In the genomic region with DNA sequence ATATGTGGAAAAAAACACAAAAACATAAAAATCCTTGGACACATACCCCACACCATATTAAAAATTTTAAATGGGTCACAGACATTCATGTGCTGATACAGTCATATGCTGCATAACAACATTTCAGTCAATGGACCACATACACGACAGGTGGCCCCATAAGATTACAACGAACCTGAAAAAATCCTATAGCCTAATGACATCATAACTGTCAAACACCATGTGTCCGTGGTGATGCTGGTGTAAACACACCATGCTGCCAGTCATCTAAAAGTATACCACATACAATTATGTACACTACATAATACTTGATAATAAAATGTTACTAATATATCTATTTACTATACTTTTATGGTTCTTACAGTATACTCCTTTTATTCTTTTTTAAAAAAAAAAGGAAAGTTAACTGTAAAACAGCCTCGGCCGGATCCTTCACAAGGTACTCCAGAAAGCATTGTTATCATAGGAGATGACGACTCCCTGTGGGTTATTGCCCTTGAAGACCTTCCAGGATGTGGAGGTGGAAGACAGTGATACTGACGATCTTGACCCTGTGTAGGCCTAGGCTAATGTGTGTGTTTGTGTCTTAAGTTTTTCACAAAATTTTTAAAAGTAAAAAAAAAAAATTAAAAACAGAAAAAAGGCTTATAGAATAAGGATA, we compare ENCODE assay signal across 1 cellular context.
TF ChIP-seq lines count a peak whose summit lies in the region.

No MANE protein-coding gene starts in this region.

TF ChIP-seq in K562, 482 proteins besides CTCF, POLR2A, EP300 and RAD21 (continued from another document and continues in another):
- no peak for TF ChIP-seq C11orf30 (IDR thresholded peaks at IDR 0.05; ENCODE audit: low read depth)
- TF ChIP-seq ZNF584 (CRISPR knock-in tag; IDR thresholded peaks at IDR 0.05; ENCODE audit: low read depth): no peak
- no peak for TF ChIP-seq ZNF830 (CRISPR knock-in tag; IDR thresholded peaks at IDR 0.05)
- no peak for TF ChIP-seq TAF7 (tag; IDR thresholded peaks at IDR 0.05)
- 0 out of 2 replicates have a peak, but pooled peaks have one; percentile 39 for TF ChIP-seq MYC (IDR thresholded peaks at IDR 0.05; ENCODE audit: low read depth, low read length)
- TF ChIP-seq MYC (CRISPR knock-in tag; IDR thresholded peaks at IDR 0.05; ENCODE audit: borderline replicate concordance, low read depth): no peak
- TF ChIP-seq, protein P1, sequence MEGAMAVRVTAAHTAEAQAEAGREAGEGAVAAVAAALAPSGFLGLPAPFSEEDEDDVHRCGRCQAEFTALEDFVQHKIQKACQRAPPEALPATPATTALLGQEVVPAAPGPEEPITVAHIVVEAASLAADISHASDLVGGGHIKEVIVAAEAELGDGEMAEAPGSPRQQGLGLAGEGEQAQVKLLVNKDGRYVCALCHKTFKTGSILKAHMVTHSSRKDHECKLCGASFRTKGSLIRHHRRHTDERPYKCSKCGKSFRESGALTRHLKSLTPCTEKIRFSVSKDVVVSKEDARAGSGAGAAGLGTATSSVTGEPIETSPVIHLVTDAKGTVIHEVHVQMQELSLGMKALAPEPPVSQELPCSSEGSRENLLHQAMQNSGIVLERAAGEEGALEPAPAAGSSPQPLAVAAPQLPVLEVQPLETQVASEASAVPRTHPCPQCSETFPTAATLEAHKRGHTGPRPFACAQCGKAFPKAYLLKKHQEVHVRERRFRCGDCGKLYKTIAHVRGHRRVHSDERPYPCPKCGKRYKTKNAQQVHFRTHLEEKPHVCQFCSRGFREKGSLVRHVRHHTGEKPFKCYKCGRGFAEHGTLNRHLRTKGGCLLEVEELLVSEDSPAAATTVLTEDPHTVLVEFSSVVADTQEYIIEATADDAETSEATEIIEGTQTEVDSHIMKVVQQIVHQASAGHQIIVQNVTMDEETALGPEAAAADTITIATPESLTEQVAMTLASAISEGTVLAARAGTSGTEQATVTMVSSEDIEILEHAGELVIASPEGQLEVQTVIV (CRISPR knock-in tag; IDR thresholded peaks at IDR 0.05; ENCODE audit: borderline replicate concordance): no peak
- TF ChIP-seq, protein P2, sequence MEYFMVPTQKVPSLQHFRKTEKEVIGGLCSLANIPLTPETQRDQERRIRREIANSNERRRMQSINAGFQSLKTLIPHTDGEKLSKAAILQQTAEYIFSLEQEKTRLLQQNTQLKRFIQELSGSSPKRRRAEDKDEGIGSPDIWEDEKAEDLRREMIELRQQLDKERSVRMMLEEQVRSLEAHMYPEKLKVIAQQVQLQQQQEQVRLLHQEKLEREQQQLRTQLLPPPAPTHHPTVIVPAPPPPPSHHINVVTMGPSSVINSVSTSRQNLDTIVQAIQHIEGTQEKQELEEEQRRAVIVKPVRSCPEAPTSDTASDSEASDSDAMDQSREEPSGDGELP (CRISPR knock-in tag; IDR thresholded peaks at IDR 0.05; ENCODE audit: borderline replicate concordance): no peak
- no peak for TF ChIP-seq ZFPM2 (CRISPR knock-in tag; IDR thresholded peaks at IDR 0.05)
- no peak for TF ChIP-seq TARDBP (IDR thresholded peaks at IDR 0.05)
- TF ChIP-seq SIRT6 (IDR thresholded peaks at IDR 0.05; ENCODE audit: low read depth, low read length): no peak
- TF ChIP-seq PTRF (tag; IDR thresholded peaks at IDR 0.05): no peak
- peak; percentile 69 for TF ChIP-seq TCF3 (CRISPR knock-in tag; IDR thresholded peaks at IDR 0.05)
- TF ChIP-seq ZNF384 (IDR thresholded peaks at IDR 0.05; ENCODE audit: low read depth, low read length): peak; percentile 70
- peak; percentile 76 for TF ChIP-seq ARID1B (IDR thresholded peaks at IDR 0.05)
- no peak for TF ChIP-seq ZNF224 (CRISPR knock-in tag; IDR thresholded peaks at IDR 0.05)
- TF ChIP-seq RFX1 (IDR thresholded peaks at IDR 0.05): peak; percentile 54
- TF ChIP-seq CBFA2T3 (IDR thresholded peaks at IDR 0.05): peak; percentile 75
- TF ChIP-seq HDAC2 (IDR thresholded peaks at IDR 0.05): peak; percentile 41; the same call in 1 of the 2 replicates
- TF ChIP-seq POLR2B (IDR thresholded peaks at IDR 0.05; ENCODE audit: low read depth, partially characterized antibody): no peak
- TF ChIP-seq, protein P3, sequence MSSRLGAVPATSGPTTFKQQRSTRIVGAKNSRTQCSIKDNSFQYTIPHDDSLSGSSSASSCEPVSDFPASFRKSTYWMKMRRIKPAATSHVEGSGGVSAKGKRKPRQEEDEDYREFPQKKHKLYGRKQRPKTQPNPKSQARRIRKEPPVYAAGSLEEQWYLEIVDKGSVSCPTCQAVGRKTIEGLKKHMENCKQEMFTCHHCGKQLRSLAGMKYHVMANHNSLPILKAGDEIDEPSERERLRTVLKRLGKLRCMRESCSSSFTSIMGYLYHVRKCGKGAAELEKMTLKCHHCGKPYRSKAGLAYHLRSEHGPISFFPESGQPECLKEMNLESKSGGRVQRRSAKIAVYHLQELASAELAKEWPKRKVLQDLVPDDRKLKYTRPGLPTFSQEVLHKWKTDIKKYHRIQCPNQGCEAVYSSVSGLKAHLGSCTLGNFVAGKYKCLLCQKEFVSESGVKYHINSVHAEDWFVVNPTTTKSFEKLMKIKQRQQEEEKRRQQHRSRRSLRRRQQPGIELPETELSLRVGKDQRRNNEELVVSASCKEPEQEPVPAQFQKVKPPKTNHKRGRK (tag; IDR thresholded peaks at IDR 0.05): no peak
- peak; percentile 81 for TF ChIP-seq CREB1 (IDR thresholded peaks at IDR 0.05)
- peak; percentile 34; the same call in 1 of the 2 replicates for TF ChIP-seq CREB1 (CRISPR knock-in tag; IDR thresholded peaks at IDR 0.05)
- no peak for TF ChIP-seq KAT7 (CRISPR knock-in tag; IDR thresholded peaks at IDR 0.05; ENCODE audit: borderline replicate concordance)
- TF ChIP-seq NONO (IDR thresholded peaks at IDR 0.05; ENCODE audit: low read depth in 2 of 2, low read length in 1 of 2): no peak
- no peak for TF ChIP-seq PURB (CRISPR knock-in tag; IDR thresholded peaks at IDR 0.05; ENCODE audit: low read depth)
- no peak for TF ChIP-seq ILF3 (IDR thresholded peaks at IDR 0.05; ENCODE audit: borderline replicate concordance)
- no peak for TF ChIP-seq ZKSCAN1 (IDR thresholded peaks at IDR 0.05; ENCODE audit: low read depth, low read length)
- TF ChIP-seq, protein P4, sequence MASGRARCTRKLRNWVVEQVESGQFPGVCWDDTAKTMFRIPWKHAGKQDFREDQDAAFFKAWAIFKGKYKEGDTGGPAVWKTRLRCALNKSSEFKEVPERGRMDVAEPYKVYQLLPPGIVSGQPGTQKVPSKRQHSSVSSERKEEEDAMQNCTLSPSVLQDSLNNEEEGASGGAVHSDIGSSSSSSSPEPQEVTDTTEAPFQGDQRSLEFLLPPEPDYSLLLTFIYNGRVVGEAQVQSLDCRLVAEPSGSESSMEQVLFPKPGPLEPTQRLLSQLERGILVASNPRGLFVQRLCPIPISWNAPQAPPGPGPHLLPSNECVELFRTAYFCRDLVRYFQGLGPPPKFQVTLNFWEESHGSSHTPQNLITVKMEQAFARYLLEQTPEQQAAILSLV (tag; IDR thresholded peaks at IDR 0.05): no peak
- no peak for TF ChIP-seq FOS (IDR thresholded peaks at IDR 0.05; ENCODE audit: extremely low read depth, insufficient read length)
- TF ChIP-seq CBFA2T2 (conservative IDR thresholded peaks at IDR 0.05): peak; percentile 57
- TF ChIP-seq ZNF23 (CRISPR knock-in tag; IDR thresholded peaks at IDR 0.05): no peak
- 0 out of 2 replicates have a peak, but pooled peaks have one; percentile 34 for TF ChIP-seq SOX6 (IDR thresholded peaks at IDR 0.05)
- no peak for TF ChIP-seq ZSCAN29 (IDR thresholded peaks at IDR 0.05)
- TF ChIP-seq U2AF2 (optimal IDR thresholded peaks at IDR 0.05; ENCODE audit: low read depth, low read length): no peak
- no peak for TF ChIP-seq MYBL2 (IDR thresholded peaks at IDR 0.05; ENCODE audit: low read depth)
- TF ChIP-seq MYBL2 (CRISPR knock-in tag; IDR thresholded peaks at IDR 0.05; ENCODE audit: borderline replicate concordance): no peak
- TF ChIP-seq GATAD2A (IDR thresholded peaks at IDR 0.05): no peak
- 0 out of 2 replicates have a peak, but pooled peaks have one; percentile 30 for TF ChIP-seq SMARCC2 (IDR thresholded peaks at IDR 0.05; ENCODE audit: low read depth)
- TF ChIP-seq FIP1L1 (IDR thresholded peaks at IDR 0.05; ENCODE audit: low read depth, low read length, poor library complexity, severe bottlenecking): no peak
- TF ChIP-seq MAFF (IDR thresholded peaks at IDR 0.05; ENCODE audit: low read length): no peak
- TF ChIP-seq SNIP1 (IDR thresholded peaks at IDR 0.05; ENCODE audit: low read depth): no peak
- TF ChIP-seq, protein P5, sequence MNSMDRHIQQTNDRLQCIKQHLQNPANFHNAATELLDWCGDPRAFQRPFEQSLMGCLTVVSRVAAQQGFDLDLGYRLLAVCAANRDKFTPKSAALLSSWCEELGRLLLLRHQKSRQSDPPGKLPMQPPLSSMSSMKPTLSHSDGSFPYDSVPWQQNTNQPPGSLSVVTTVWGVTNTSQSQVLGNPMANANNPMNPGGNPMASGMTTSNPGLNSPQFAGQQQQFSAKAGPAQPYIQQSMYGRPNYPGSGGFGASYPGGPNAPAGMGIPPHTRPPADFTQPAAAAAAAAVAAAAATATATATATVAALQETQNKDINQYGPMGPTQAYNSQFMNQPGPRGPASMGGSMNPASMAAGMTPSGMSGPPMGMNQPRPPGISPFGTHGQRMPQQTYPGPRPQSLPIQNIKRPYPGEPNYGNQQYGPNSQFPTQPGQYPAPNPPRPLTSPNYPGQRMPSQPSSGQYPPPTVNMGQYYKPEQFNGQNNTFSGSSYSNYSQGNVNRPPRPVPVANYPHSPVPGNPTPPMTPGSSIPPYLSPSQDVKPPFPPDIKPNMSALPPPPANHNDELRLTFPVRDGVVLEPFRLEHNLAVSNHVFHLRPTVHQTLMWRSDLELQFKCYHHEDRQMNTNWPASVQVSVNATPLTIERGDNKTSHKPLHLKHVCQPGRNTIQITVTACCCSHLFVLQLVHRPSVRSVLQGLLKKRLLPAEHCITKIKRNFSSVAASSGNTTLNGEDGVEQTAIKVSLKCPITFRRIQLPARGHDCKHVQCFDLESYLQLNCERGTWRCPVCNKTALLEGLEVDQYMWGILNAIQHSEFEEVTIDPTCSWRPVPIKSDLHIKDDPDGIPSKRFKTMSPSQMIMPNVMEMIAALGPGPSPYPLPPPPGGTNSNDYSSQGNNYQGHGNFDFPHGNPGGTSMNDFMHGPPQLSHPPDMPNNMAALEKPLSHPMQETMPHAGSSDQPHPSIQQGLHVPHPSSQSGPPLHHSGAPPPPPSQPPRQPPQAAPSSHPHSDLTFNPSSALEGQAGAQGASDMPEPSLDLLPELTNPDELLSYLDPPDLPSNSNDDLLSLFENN (IDR thresholded peaks at IDR 0.05; ENCODE audit: low read depth in 2 of 2, low read length in 2 of 2): 0 out of 4 replicates have a peak, but pooled peaks of 1 of the 2 experiments have one; percentile 29
- TF ChIP-seq, protein P6, sequence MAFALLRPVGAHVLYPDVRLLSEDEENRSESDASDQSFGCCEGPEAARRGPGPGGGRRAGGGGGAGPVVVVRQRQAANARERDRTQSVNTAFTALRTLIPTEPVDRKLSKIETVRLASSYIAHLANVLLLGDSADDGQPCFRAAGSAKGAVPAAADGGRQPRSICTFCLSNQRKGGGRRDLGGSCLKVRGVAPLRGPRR (CRISPR knock-in tag; IDR thresholded peaks at IDR 0.05): no peak
- TF ChIP-seq FOXK2 (conservative IDR thresholded peaks at IDR 0.05 in 1 of 2, IDR thresholded peaks at IDR 0.05 in 1 of 2; ENCODE audit: low read depth in 2 of 2): peak; percentile 89 to 95
- peak; percentile 83; the same call in 1 of the 2 replicates for TF ChIP-seq MXI1 (IDR thresholded peaks at IDR 0.05; ENCODE audit: low read depth, low read length)
- no peak for TF ChIP-seq SUPT5H (IDR thresholded peaks at IDR 0.05)
- TF ChIP-seq KLF6 (CRISPR knock-in tag; IDR thresholded peaks at IDR 0.05; ENCODE audit: borderline replicate concordance): no peak
- TF ChIP-seq, protein P7, sequence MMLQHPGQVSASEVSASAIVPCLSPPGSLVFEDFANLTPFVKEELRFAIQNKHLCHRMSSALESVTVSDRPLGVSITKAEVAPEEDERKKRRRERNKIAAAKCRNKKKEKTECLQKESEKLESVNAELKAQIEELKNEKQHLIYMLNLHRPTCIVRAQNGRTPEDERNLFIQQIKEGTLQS (IDR thresholded peaks at IDR 0.05): peak; percentile 88
- TF ChIP-seq, protein P7 (CRISPR knock-in tag; conservative IDR thresholded peaks at IDR 0.05): no peak
- TF ChIP-seq, protein P8, sequence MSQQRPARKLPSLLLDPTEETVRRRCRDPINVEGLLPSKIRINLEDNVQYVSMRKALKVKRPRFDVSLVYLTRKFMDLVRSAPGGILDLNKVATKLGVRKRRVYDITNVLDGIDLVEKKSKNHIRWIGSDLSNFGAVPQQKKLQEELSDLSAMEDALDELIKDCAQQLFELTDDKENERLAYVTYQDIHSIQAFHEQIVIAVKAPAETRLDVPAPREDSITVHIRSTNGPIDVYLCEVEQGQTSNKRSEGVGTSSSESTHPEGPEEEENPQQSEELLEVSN (IDR thresholded peaks at IDR 0.05; ENCODE audit: borderline replicate concordance in 1 of 2, extremely low read depth in 1 of 2, insufficient read depth in 1 of 2, insufficient read length in 1 of 2, low read depth in 1 of 2, low read length in 1 of 2, poor library complexity in 1 of 2, severe bottlenecking in 1 of 2): no peak
- TF ChIP-seq, protein P9, sequence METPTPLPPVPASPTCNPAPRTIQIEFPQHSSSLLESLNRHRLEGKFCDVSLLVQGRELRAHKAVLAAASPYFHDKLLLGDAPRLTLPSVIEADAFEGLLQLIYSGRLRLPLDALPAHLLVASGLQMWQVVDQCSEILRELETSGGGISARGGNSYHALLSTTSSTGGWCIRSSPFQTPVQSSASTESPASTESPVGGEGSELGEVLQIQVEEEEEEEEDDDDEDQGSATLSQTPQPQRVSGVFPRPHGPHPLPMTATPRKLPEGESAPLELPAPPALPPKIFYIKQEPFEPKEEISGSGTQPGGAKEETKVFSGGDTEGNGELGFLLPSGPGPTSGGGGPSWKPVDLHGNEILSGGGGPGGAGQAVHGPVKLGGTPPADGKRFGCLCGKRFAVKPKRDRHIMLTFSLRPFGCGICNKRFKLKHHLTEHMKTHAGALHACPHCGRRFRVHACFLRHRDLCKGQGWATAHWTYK (CRISPR knock-in tag; IDR thresholded peaks at IDR 0.05): no peak
- TF ChIP-seq TRIM24 (IDR thresholded peaks at IDR 0.05): no peak; a peak in 1 of 4 replicates
- TF ChIP-seq MCM2 (IDR thresholded peaks at IDR 0.05; ENCODE audit: low read depth): no peak
- no peak for TF ChIP-seq DDX20 (tag; IDR thresholded peaks at IDR 0.05; ENCODE audit: low read depth)
- no peak for TF ChIP-seq ZNF232 (CRISPR knock-in tag; IDR thresholded peaks at IDR 0.05)
